8 cellular contexts compared by ENCODE assay signal in the genomic region with DNA sequence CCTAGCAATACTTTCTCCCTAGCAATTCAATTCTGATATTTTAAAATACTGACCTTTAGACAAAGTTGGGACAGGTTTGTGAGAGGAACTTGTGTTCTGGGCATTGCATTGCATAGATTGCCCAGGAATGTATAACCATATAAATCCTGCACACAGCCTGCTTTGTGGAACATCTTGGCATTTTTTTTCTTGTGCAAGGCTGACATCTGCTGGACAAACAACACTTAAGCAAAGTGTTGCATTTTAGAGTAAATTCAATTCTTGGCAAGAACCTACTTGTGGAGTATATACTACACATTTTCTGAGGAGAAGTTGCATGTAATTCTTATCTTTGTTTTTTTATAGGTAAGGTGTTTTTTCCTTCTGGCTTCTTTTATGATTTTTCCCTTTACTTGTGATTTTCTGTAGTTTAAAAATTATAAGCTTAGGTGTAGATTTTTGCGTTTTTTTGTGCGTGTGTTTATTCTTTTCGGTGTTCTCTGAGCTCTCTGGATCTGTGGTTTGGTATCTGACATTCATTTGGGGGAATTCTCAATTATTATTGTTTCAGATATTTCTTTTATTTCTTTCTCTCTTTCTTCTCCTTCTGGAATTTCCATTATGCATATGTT. TPM values are rescaled to one million over a fixed set of nuclear protein-coding genes. Genes with fewer than 3 reads are reported as not detected.
DNase-seq lines count a peak whose midpoint lies in the region; ATAC-seq and TF ChIP-seq lines count a peak whose summit lies in the region.

No MANE protein-coding gene starts in this region.

- POLR2A ChIA-PET in naive thymus-derived CD4-positive, alpha-beta T cell (lab: Charles Lee) = interaction anchor here (0.6 to 11.6 kb wide), 9 partner anchors 9 to 229 kb away, joined by 3 to 154 read pairs (median 3); partner anchors contain the start of gene TESPA1

- peak overlapping the region in 7 of 10 donors; percentile 1 to 65 (median 40) for H3K4me3 Mint-ChIP-seq in naive thymus-derived CD4-positive, alpha-beta T cell

- H3K9me2 ChIP-seq in DOHH2 (replicated peaks; ENCODE audit: control insufficient read depth, low read length) = no peaks in the 10 kb centered on the region

- peaks cover 2% of the 10 kb centered on the region; the same call in 1 of the 2 replicates for H3F3A ChIP-seq in DOHH2 (ENCODE audit: control insufficient read depth, insufficient read depth)

- DNase-seq in NCI-H460 (ENCODE audit: extremely low read depth, low read depth) = peak; percentile 69
- DNase-seq in activated CD4-positive, alpha-beta T cell treated with anti-CD3 and anti-CD28 coated beads, Interleukin-2, amount 50 U/mL, for 4 hours = peak; percentile 42 to 43
- DNase-seq in naive thymus-derived CD4-positive, alpha-beta T cell = peak in 7 of 9 donors; percentile 28 to 66 (median 58)
- no peak for DNase-seq in ureter (ENCODE audit: low spot score)
- DNase-seq in omental fat pad (ENCODE audit: low spot score) = no peak

- no peak overlapping the region; the same call in 1 of the 2 replicates for H3K4me2 ChIP-seq in DOHH2 (ENCODE audit: low read length)

- H3K36me3 ChIP-seq in DOHH2 (ENCODE audit: control insufficient read depth, low read length) = peaks cover 78% of the 10 kb centered on the region
- peaks cover 9 to 60% (median 28%) of the 10 kb centered on the region in 3 experiments for H3K36me3 ChIP-seq in naive thymus-derived CD4-positive, alpha-beta T cell (ENCODE audit: control insufficient read depth in 2 of 3, insufficient read depth in 3 of 3, low read length in 3 of 3)

- H3K27ac ChIP-seq in DOHH2 (ENCODE audit: low read depth, low read length) = no peak overlapping the region
- peak overlapping the region; percentile 0 for H3K27ac ChIP-seq in naive thymus-derived CD4-positive, alpha-beta T cell (ENCODE audit: low read depth, low read length)

- H3K9me3 ChIP-seq in DOHH2 (ENCODE audit: control insufficient read depth, insufficient read depth, low read length) = no peaks in the 10 kb centered on the region; the same call in 1 of the 2 replicates
- H3K9me3 ChIP-seq in naive thymus-derived CD4-positive, alpha-beta T cell (ENCODE audit: control insufficient read depth in 2 of 3, low read length in 3 of 3) = no peaks in the 10 kb centered on the region

- peaks cover 24 to 82% (median 65%) of the 10 kb centered on the region in 5 donors for H3K36me3 Mint-ChIP-seq in naive thymus-derived CD4-positive, alpha-beta T cell

- H3K9me3 Mint-ChIP-seq in naive thymus-derived CD4-positive, alpha-beta T cell = peaks cover 0 to 4% (median 0%) of the 10 kb centered on the region in 11 donors

- CTCF ChIA-PET in naive thymus-derived CD4-positive, alpha-beta T cell (lab: Charles Lee) = interaction anchor here (0.6 to 7.1 kb wide), 22 partner anchors 8 to 256 kb away, joined by 3 to 77 read pairs (median 5); partner anchors contain the start of genes MUCL1 and TESPA1

- H3K4me1 ChIP-seq in DOHH2 (ENCODE audit: control insufficient read depth, low read length) = peaks cover 38% of the 10 kb centered on the region
- peaks cover 33 to 69% of the 10 kb centered on the region in 2 donors for H3K4me1 ChIP-seq in naive thymus-derived CD4-positive, alpha-beta T cell (ENCODE audit: control insufficient read depth in 2 of 2, insufficient read depth in 2 of 2, low read length in 2 of 2)

- intact Hi-C loops in naive thymus-derived CD4-positive, alpha-beta T cell (cut with micrococcal nuclease) = loop anchor here (1.0 to 5.0 kb wide), 11 partner anchors 19 to 256 kb away; partner anchors contain the start of gene MUCL1 (in 2 of the 2)

- H3K4me3 ChIP-seq in DOHH2 (ENCODE audit: low read length) = no peak overlapping the region
- no peak overlapping the region for H3K4me3 ChIP-seq in naive thymus-derived CD4-positive, alpha-beta T cell (ENCODE audit: low read length)

- ATAC-seq in HG02759 (IDR thresholded peaks at IDR 0.05; ENCODE audit: unreplicated experiment) = peak; percentile 49
- peak; percentile 55 for ATAC-seq in esophagus mucosa
- peak; percentile 73 for ATAC-seq in naive thymus-derived CD4-positive, alpha-beta T cell
- no peak for ATAC-seq in omental fat pad (ENCODE audit: low FRiP score)

- TF ChIP-seq CTCF in DOHH2 (IDR thresholded peaks at IDR 0.05; ENCODE audit: low read depth, low read length, poor library complexity, severe bottlenecking) (peak; percentile 63), omental fat pad (IDR thresholded peaks at IDR 0.05) (no peak)

- peak overlapping the region; percentile 5 to 94 (median 77) for H3K27ac Mint-ChIP-seq in naive thymus-derived CD4-positive, alpha-beta T cell

- H3K79me2 ChIP-seq in DOHH2 (ENCODE audit: control insufficient read depth, low read length) = no peaks in the 10 kb centered on the region

- peaks cover 64 to 100% (median 95%) of the 10 kb centered on the region in 7 donors for H3K4me1 Mint-ChIP-seq in naive thymus-derived CD4-positive, alpha-beta T cell

- H3K27me3 ChIP-seq in DOHH2 (ENCODE audit: control insufficient read depth, low read length) = no peaks in the 10 kb centered on the region
- H3K27me3 ChIP-seq in naive thymus-derived CD4-positive, alpha-beta T cell (ENCODE audit: control insufficient read depth in 2 of 2, insufficient read depth in 2 of 2, low read length in 2 of 2) = no peaks in the 10 kb centered on the region

- H4K20me1 ChIP-seq in DOHH2 (ENCODE audit: control insufficient read depth, insufficient read depth, low read depth, low read length) = no peaks in the 10 kb centered on the region

- no peaks in the 10 kb centered on the region for H3K27me3 Mint-ChIP-seq in naive thymus-derived CD4-positive, alpha-beta T cell

RNA-seq across cellular contexts. Expression of gene TESPA1, which starts 26.4 kb away (rescaled TPM):
- total RNA-seq in NCI-H460 (2014; rRNA removed; shearing (Covaris generic)) = not detected in 2 replicates
- polyA plus RNA-seq in NCI-H460 (2014; cell fraction: nucleus; rRNA removed) = not detected in 2 replicates
- 0.68 TPM for total RNA-seq in esophagus mucosa
- 100 to 1,000 TPM; 120 to 301 (median 186) TPM for total RNA-seq in naive thymus-derived CD4-positive, alpha-beta T cell
- polyA plus RNA-seq in naive thymus-derived CD4-positive, alpha-beta T cell = 100 to 1,000 TPM; 183 to 314 TPM
- total RNA-seq in ureter = 1.3 TPM
- 1 to 10 TPM; 1.3 to 3.6 (median 2.0) TPM for total RNA-seq in omental fat pad

Comparison
In these comparisons a context has a peak if more than half of its experiments do, and no peak if none do; other contexts are left out.
1. DNase-seq: peak in NCI-H460 (single experiment), activated CD4-positive, alpha-beta T cell treated with anti-CD3 and anti-CD28 coated beads, Interleukin-2, amount 50 U/mL, for 4 hours (2 of 2) and naive thymus-derived CD4-positive, alpha-beta T cell (7 of 9); none in ureter (single experiment) and omental fat pad (single experiment).
2. RNA of gene TESPA1, which starts 26.4 kb away (total RNA-seq): 120 to 301 TPM in naive thymus-derived CD4-positive, alpha-beta T cell; 1.3 to 3.6 TPM in omental fat pad, 1.3 TPM in ureter (single experiment), 0.68 TPM in esophagus mucosa (single experiment) and not detected in NCI-H460; every median in the first group is over 10 times any median in the second.